Comparison of ENCODE assay signal across 28 cellular contexts in the genomic region with DNA sequence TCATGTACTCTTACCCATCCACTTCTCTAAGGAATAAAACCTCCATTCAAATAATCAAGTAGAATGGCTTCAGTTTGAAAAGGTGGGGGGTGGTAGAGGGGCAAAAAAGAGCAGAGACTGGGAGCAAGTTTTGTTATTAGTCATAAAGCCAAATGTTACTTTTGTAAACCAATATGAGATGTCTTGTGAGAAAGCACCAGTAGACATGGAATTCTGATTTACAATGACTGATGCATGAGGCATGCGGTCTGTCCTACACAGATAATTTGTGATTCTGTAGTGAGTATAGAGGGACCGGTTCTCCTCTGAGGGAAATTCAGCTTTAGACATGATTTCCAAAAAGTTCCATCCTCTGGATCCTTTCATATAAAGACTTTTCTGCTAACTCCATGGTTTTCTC. TPM values are rescaled to one million over a fixed set of nuclear protein-coding genes. Genes with fewer than 3 reads are reported as not detected.
DNase-seq lines count a peak whose midpoint lies in the region; ATAC-seq and TF ChIP-seq lines count a peak whose summit lies in the region.
"Had no signal": no experiment of that assay in that cellular context is flagged by ENCODE, and none has a peak within 500 bp of the region (broad histone marks: within the 10 kb centered on the region; RNA-seq: fewer than 3 reads in every experiment).

No MANE protein-coding gene starts in this region.

- CTCF ChIA-PET in mammary epithelial cell (lab: Charles Lee; ENCODE audit: low non-redundant PET), result no interaction called here

- no peaks in the 10 kb centered on the region for H3K9me3 Mint-ChIP-seq in natural killer cell treated with Interleukin-12 subunit alpha and Interleukin-12 subunit beta and Interleukin-15 and Interleukin-18, amount 100 ng/mL, for 72 hours
- H3K9me3 Mint-ChIP-seq: T-helper 1 cell treated with Interleukin-12 subunit alpha and Interleukin-12 subunit beta and Interleukin-4 antibody, amounts not matched to agents 30 μg/mL and 1 μg/mL, for 36 hours had no signal

- WGBS in mammary epithelial cell (ENCODE audit: low coverage, missing lambda C conversion rate), result 89% methylated on average over 2 of the region's 2 CpGs

- H3K27ac ChIP-seq in mammary epithelial cell (ENCODE audit: insufficient read depth, low read depth, low read length) (no peak overlapping the region), breast epithelium (no peak overlapping the region), foreskin keratinocyte (no peak overlapping the region)
- H3K27ac ChIP-seq: 22Rv1, heart left ventricle, SK-N-MC, thoracic aorta, vagina had no signal

- H2AFZ ChIP-seq in mammary epithelial cell (ENCODE audit: low read depth, low read length), result no peak overlapping the region

- H3K9ac ChIP-seq in mammary epithelial cell (ENCODE audit: insufficient read depth, low read length), result no peak overlapping the region
- no peak overlapping the region for H3K9ac ChIP-seq in adipocyte (ENCODE audit: low read length)

- ATAC-seq in foreskin keratinocyte, result peak; percentile 44
- no peak for ATAC-seq in natural killer cell treated with Interleukin-12 subunit alpha and Interleukin-12 subunit beta and Interleukin-15 and Interleukin-18, amount 100 ng/mL, for 72 hours
- ATAC-seq in HG02840 (IDR thresholded peaks at IDR 0.05; ENCODE audit: low FRiP score, unreplicated experiment), result no peak
- ATAC-seq: activated CD8-positive, alpha-beta T cell treated with anti-CD3 and anti-CD28 coated beads for 36 hours; heart left ventricle had no signal

- H3K4me1 Mint-ChIP-seq in natural killer cell treated with Interleukin-12 subunit alpha and Interleukin-12 subunit beta and Interleukin-15 and Interleukin-18, amount 100 ng/mL, for 72 hours (ENCODE audit: low read depth in 2 of 2), result no peaks in the 10 kb centered on the region
- H3K4me1 Mint-ChIP-seq: activated naive CD4-positive, alpha-beta T cell treated with anti-CD3 and anti-CD28 coated beads, Interleukin-2, amount 50 U/mL, for 24 hours; CD4-positive, alpha-beta memory T cell; memory B cell had no signal

- H3K4me3 Mint-ChIP-seq in natural killer cell treated with Interleukin-12 subunit alpha and Interleukin-12 subunit beta and Interleukin-15 and Interleukin-18, amount 100 ng/mL, for 72 hours, result no peak overlapping the region
- H3K4me3 Mint-ChIP-seq: activated CD8-positive, alpha-beta T cell treated with anti-CD3 and anti-CD28 coated beads for 36 hours; activated naive CD4-positive, alpha-beta T cell treated with anti-CD3 and anti-CD28 coated beads, Interleukin-2, amount 50 U/mL, for 24 hours; CD4-positive, alpha-beta memory T cell; memory B cell; T-helper 1 cell treated with Interleukin-12 subunit alpha and Interleukin-12 subunit beta and Interleukin-4 antibody, amounts not matched to agents 30 μg/mL and 1 μg/mL, for 36 hours had no signal

- H4K20me1 ChIP-seq in mammary epithelial cell (ENCODE audit: insufficient read depth, low read length), result no peaks in the 10 kb centered on the region

- H3K36me3 ChIP-seq in mammary epithelial cell (ENCODE audit: insufficient read depth, low read length), result no peaks in the 10 kb centered on the region
- no peaks in the 10 kb centered on the region for H3K36me3 ChIP-seq in breast epithelium
- no peaks in the 10 kb centered on the region for H3K36me3 ChIP-seq in adipocyte (ENCODE audit: control insufficient read depth, insufficient read depth, low read length, severe bottlenecking)
- H3K36me3 ChIP-seq: heart left ventricle, thoracic aorta, vagina had no signal

- no peak overlapping the region for H3K4me2 ChIP-seq in mammary epithelial cell (ENCODE audit: insufficient read depth, low read depth, low read length)

- dilution Hi-C loops in mammary epithelial cell (cut with HindIII; ENCODE audit: low sequenced_read_pairs), result no loop called here

- no TSS peak for BruUV-seq in mammary epithelial cell (replicated peaks; lab: Mats Ljungman, UMichigan)

- TF ChIP-seq CTCF in mammary epithelial cell (conservative IDR thresholded peaks at IDR 0.05 in 1 of 2, IDR thresholded peaks at IDR 0.05 in 1 of 2; ENCODE audit: extremely low read depth in 1 of 2, insufficient read depth in 1 of 2, low read depth in 1 of 2, low read length in 2 of 2), result no peak
- TF ChIP-seq CTCF in breast epithelium (IDR thresholded peaks at IDR 0.05), result no peak
- TF ChIP-seq CTCF in foreskin keratinocyte (conservative IDR thresholded peaks at IDR 0.05), result no peak
- no peak for TF ChIP-seq CTCF in GM20000 (IDR thresholded peaks at IDR 0.05; ENCODE audit: extremely low read depth, missing control alignments)

- H3K4me1 ChIP-seq in mammary epithelial cell (ENCODE audit: insufficient read depth, low read length) (no peaks in the 10 kb centered on the region), breast epithelium (no peaks in the 10 kb centered on the region), adipocyte (ENCODE audit: control insufficient read depth, insufficient read depth, low read length) (no peaks in the 10 kb centered on the region), foreskin keratinocyte (no peaks in the 10 kb centered on the region)
- H3K4me1 ChIP-seq: heart left ventricle, vagina had no signal

- in situ Hi-C loops in mammary epithelial cell (cut with MboI; ENCODE audit: low sequenced_read_pairs in 2 of 2), result no loop called here

- H3K79me2 ChIP-seq in mammary epithelial cell (ENCODE audit: insufficient read depth, low read length), result no peaks in the 10 kb centered on the region

- DNase-seq in mammary epithelial cell, result peak; percentile 18
- no peak for DNase-seq in breast epithelium (ENCODE audit: low spot score in 2 of 2)
- peak; percentile 58 for DNase-seq in adipocyte (ENCODE audit: low read depth)
- DNase-seq in foreskin keratinocyte, result peak in 1 of 2 donors; percentile 38
- DNase-seq in natural killer cell treated with Interleukin-12 subunit alpha and Interleukin-12 subunit beta and Interleukin-15 and Interleukin-18, amount 100 ng/mL, for 72 hours (ENCODE audit: low spot score), result no peak
- DNase-seq in GM20000 (ENCODE audit: low spot score), result no peak
- no peak for DNase-seq in effector CD8-positive, alpha-beta T cell (lab: John Stamatoyannopoulos, UW)
- DNase-seq: activated CD4-positive, alpha-beta T cell treated with anti-CD3 and anti-CD28 coated beads for 1 hour; activated CD8-positive, alpha-beta T cell treated with anti-CD3 and anti-CD28 coated beads for 36 hours; aorta; CD4-positive, alpha-beta memory T cell; heart left ventricle; KG1; NCI-H146; NCI-H2107; NCI-H446 treated with DMSO at 0.1 percent for 48 hours; nucleus accumbens; stimulated activated naive CD4-positive, alpha-beta T cell treated with Interleukin-2 at 50 U/mL for 16 hours had no signal

- no peak overlapping the region for H3K27ac Mint-ChIP-seq in natural killer cell treated with Interleukin-12 subunit alpha and Interleukin-12 subunit beta and Interleukin-15 and Interleukin-18, amount 100 ng/mL, for 72 hours
- H3K27ac Mint-ChIP-seq: activated CD8-positive, alpha-beta T cell treated with anti-CD3 and anti-CD28 coated beads for 36 hours; activated naive CD4-positive, alpha-beta T cell treated with anti-CD3 and anti-CD28 coated beads, Interleukin-2, amount 50 U/mL, for 24 hours; activated T-helper 2 cell treated with anti-CD3 and anti-CD28 coated beads, Interferon-gamma antibody, Interleukin-2, Interleukin-4, amounts not matched to agents 10 μg/mL and 5 μg/mL and 100 μg/mL, durations not matched to agents 14 hours and 24 hours and 36 hours; CD4-positive, alpha-beta memory T cell; memory B cell; T-helper 1 cell treated with Interleukin-12 subunit alpha and Interleukin-12 subunit beta and Interleukin-4 antibody, amounts not matched to agents 30 μg/mL and 1 μg/mL, for 36 hours had no signal

- peaks cover 23 to 25% of the 10 kb centered on the region in 2 donors for H3K27me3 Mint-ChIP-seq in natural killer cell treated with Interleukin-12 subunit alpha and Interleukin-12 subunit beta and Interleukin-15 and Interleukin-18, amount 100 ng/mL, for 72 hours

- H3K4me3 ChIP-seq in mammary epithelial cell (replicated peaks in 1 of 3; ENCODE audit: insufficient read depth in 1 of 3, low read depth in 2 of 3, low read length in 3 of 3) (no peak overlapping the region), breast epithelium (no peak overlapping the region), adipocyte (ENCODE audit: low read length) (no peak overlapping the region)
- H3K4me3 ChIP-seq: heart left ventricle, SK-N-MC, thoracic aorta, vagina had no signal

- H3K9me3 ChIP-seq in mammary epithelial cell (replicated peaks; ENCODE audit: insufficient read depth, low read length), result no peaks in the 10 kb centered on the region
- H3K9me3 ChIP-seq in breast epithelium, result peaks cover 0 to 5% of the 10 kb centered on the region in 2 donors
- H3K9me3 ChIP-seq in adipocyte (ENCODE audit: control insufficient read depth, low read length), result peaks cover 3% of the 10 kb centered on the region
- H3K9me3 ChIP-seq: thoracic aorta, vagina had no signal

- no peak for TF ChIP-seq POLR2A in breast epithelium (IDR thresholded peaks at IDR 0.05)

- H3K27me3 ChIP-seq in mammary epithelial cell (ENCODE audit: insufficient read depth, low read length) (no peaks in the 10 kb centered on the region), breast epithelium (no peaks in the 10 kb centered on the region), adipocyte (replicated peaks; ENCODE audit: control insufficient read depth, insufficient read depth, low read length) (peaks cover 11% of the 10 kb centered on the region), foreskin keratinocyte (peaks cover 21% of the 10 kb centered on the region)
- H3K27me3 ChIP-seq: vagina had no signal

- H3K36me3 Mint-ChIP-seq in natural killer cell treated with Interleukin-12 subunit alpha and Interleukin-12 subunit beta and Interleukin-15 and Interleukin-18, amount 100 ng/mL, for 72 hours, result no peaks in the 10 kb centered on the region
- H3K36me3 Mint-ChIP-seq: activated naive CD4-positive, alpha-beta T cell treated with anti-CD3 and anti-CD28 coated beads, Interleukin-2, amount 50 U/mL, for 24 hours; CD4-positive, alpha-beta memory T cell had no signal

- intact Hi-C loops in mammary epithelial cell (cut with micrococcal nuclease) (loop anchor here (10.0 kb wide), 1 partner anchor 894 kb away; no protein-coding TSS in a partner anchor), breast epithelium (cut with DNase I; ENCODE audit: low total_unique reads) (loop anchor here (10.0 kb wide), 1 partner anchor 846 kb away; no protein-coding TSS in a partner anchor)

RNA-seq across cellular contexts. Expression of gene ABCA13, which starts 12.9 kb away (rescaled TPM):
- total RNA-seq in mammary epithelial cell, result 1 to 10 TPM; 1.5 to 3.4 TPM
- polyA plus RNA-seq in mammary epithelial cell, result 1.0 TPM
- 7.5 TPM for polyA minus RNA-seq in mammary epithelial cell
- under 1 TPM; under 0.01 to 0.29 (median under 0.01) TPM for total RNA-seq in breast epithelium
- 0.31 and 0.71 TPM in 2 replicates for total RNA-seq in foreskin keratinocyte
- 0.22 and 0.23 TPM in 2 replicates for polyA plus RNA-seq in foreskin keratinocyte
- not detected for total RNA-seq in natural killer cell treated with Interleukin-12 subunit alpha and Interleukin-12 subunit beta and Interleukin-15 and Interleukin-18, amount 100 ng/mL, for 72 hours
- total RNA-seq: activated CD8-positive, alpha-beta T cell treated with anti-CD3 and anti-CD28 coated beads for 36 hours; CD4-positive, alpha-beta memory T cell; pulmonary artery endothelial cell; thoracic aorta had no signal
- polyA plus RNA-seq: aorta; CD4-positive, alpha-beta memory T cell had no signal

Comparison
In these comparisons a context has a peak if more than half of its experiments do, and no peak if none do; other contexts are left out.
1. DNase-seq: peak in mammary epithelial cell (single experiment) and adipocyte (single experiment); none in breast epithelium (0 of 2), natural killer cell treated with Interleukin-12 subunit alpha and Interleukin-12 subunit beta and Interleukin-15 and Interleukin-18, amount 100 ng/mL, for 72 hours (single experiment), GM20000 (single experiment) and effector CD8-positive, alpha-beta T cell (single experiment).